ENCODE assay signal across 22 cellular contexts in the genomic region with DNA sequence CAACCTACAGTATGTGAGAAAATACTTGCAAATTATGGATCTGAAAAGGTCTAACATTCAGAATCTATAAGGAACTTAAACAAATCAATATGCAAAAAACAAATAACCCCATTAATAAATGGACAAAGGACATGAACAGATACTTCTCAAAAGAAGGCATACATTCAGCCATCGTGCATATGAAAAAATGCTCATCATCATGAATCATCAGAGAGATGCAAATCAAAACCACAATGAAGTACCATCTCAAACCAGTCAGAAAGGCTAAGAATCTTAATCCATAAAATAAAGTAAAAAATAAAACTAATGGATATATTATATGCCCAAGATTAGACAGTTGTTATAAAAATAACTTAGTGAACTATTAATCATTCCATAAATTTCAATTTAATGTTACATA.
DNase-seq lines count a peak whose midpoint lies in the region; ATAC-seq, FAIRE-seq and TF ChIP-seq lines count a peak whose summit lies in the region.
"Had no signal": no experiment of that assay in that cellular context is flagged by ENCODE, and none has a peak within 500 bp of the region (broad histone marks: within the 10 kb centered on the region; RNA-seq: fewer than 3 reads in every experiment).

No MANE protein-coding gene starts in this region.

- H3K27me3 ChIP-seq in bronchial epithelial cell (ENCODE audit: control insufficient read depth, insufficient read depth, low read length), result no peaks in the 10 kb centered on the region
- H3K27me3 ChIP-seq in small intestine (ENCODE audit: control insufficient read depth in 2 of 2, insufficient read depth in 2 of 2, low read length in 2 of 2), result no peaks in the 10 kb centered on the region
- H3K27me3 ChIP-seq: BLaER1 treated with 17β-estradiol and CSF1 and Interleukin-3, amounts not matched to agents 10 nM and 100 nM had no signal

- FAIRE-seq in A204.1 (lab: Jason Lieb, UNC) (peak; percentile 71), bronchial epithelial cell (lab: Jason Lieb, UNC) (no peak), small intestine (lab: Jason Lieb, UNC) (peak; percentile 91), D721Med (lab: Jason Lieb, UNC) (no peak)
- FAIRE-seq: GM19239, H1, HTR-8/SVneo, K562 had no signal

- no peak overlapping the region for H3K27ac ChIP-seq in small intestine (ENCODE audit: low read depth in 1 of 2, low read length in 1 of 2)
- H3K27ac ChIP-seq: BLaER1 treated with 17β-estradiol and CSF1 and Interleukin-3, amounts not matched to agents 10 nM and 100 nM; HL-60 had no signal

- H3K4me3 ChIP-seq in bronchial epithelial cell (ENCODE audit: low read depth, low read length) (no peak overlapping the region), small intestine (ENCODE audit: low read depth in 1 of 2, low read length in 2 of 2) (no peak overlapping the region)
- H3K4me3 ChIP-seq: BLaER1 treated with 17β-estradiol and CSF1 and Interleukin-3, amounts not matched to agents 10 nM and 100 nM; K562 had no signal

- no peaks in the 10 kb centered on the region for H3K9me3 ChIP-seq in small intestine (ENCODE audit: control insufficient read depth, low read depth)
- H3K9me3 ChIP-seq: BLaER1 treated with 17β-estradiol and CSF1 and Interleukin-3, amounts not matched to agents 10 nM and 100 nM had no signal

- H3K4me1 ChIP-seq in small intestine (ENCODE audit: control insufficient read depth in 2 of 2, insufficient read depth in 1 of 2, low read depth in 1 of 2, low read length in 1 of 2), result no peaks in the 10 kb centered on the region
- H3K4me1 ChIP-seq: BLaER1 treated with 17β-estradiol and CSF1 and Interleukin-3, amounts not matched to agents 10 nM and 100 nM had no signal

- TF ChIP-seq CTCF in bronchial epithelial cell (IDR thresholded peaks at IDR 0.05; ENCODE audit: insufficient read depth, low read length, severe bottlenecking) (no peak), D721Med (IDR thresholded peaks at IDR 0.05; ENCODE audit: insufficient read depth, missing control alignments) (no peak)

- WGBS in small intestine, 3 donors, result 67 to 83% (median 74%) methylated on average over 1 of the region's 1 CpG

- no peaks in the 10 kb centered on the region for H3K36me3 ChIP-seq in bronchial epithelial cell (ENCODE audit: control insufficient read depth, insufficient read depth, low read length)
- no peaks in the 10 kb centered on the region for H3K36me3 ChIP-seq in small intestine (ENCODE audit: control insufficient read depth in 2 of 2, insufficient read depth in 2 of 2, low read length in 2 of 2)
- H3K36me3 ChIP-seq: BLaER1 treated with 17β-estradiol and CSF1 and Interleukin-3, amounts not matched to agents 10 nM and 100 nM had no signal

- peak; percentile 61 for DNase-seq in ELR (ENCODE audit: low read depth)
- DNase-seq in bronchial epithelial cell (ENCODE audit: low read depth), result peak; percentile 17
- DNase-seq in small intestine, result no peak
- no peak for DNase-seq in D721Med (ENCODE audit: insufficient read length, low spot score)
- no peak for DNase-seq in activated effector memory CD4-positive, alpha-beta T cell treated with anti-CD3 and anti-CD28 coated beads, Interleukin-2, amount 50 U/mL, for 16 hours
- DNase-seq: 8988T; Calu3; CD8-positive, alpha-beta T cell; DMS 273 treated with DMSO at 0.1 percent for 48 hours; DMS53; DND-41; GF-D8; H9; IMR-90 had no signal

- ATAC-seq in HG03571 (IDR thresholded peaks at IDR 0.05; ENCODE audit: unreplicated experiment), result no peak
- ATAC-seq: CD8-positive, alpha-beta T cell; K562 had no signal

Comparison
In these comparisons a context has a peak if more than half of its experiments do, and no peak if none do; other contexts are left out.
1. DNase-seq: peak in ELR (single experiment) and bronchial epithelial cell (single experiment); none in small intestine (single experiment), D721Med (single experiment) and activated effector memory CD4-positive, alpha-beta T cell treated with anti-CD3 and anti-CD28 coated beads, Interleukin-2, amount 50 U/mL, for 16 hours (single experiment).